ENCODE assay signal across 8 cellular contexts in the genomic region with DNA sequence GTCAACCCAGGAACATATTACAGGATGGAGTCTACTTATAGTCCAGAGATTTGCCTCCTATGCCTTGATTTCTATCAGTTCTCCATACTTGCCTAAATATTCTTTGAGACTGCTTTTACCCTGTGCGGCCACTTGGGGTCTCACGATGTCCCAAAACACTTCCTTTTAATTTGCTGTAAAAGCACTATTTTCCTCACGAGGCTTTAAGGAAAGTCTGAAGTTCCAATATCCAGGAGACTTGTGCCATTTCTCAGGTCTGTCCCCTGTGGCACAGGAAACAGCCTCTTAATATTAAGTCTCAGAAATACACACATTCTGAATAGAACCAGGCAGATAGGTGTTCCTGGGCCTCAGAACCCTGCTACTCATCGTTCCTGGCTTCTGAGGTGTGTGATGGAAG.
DNase-seq lines count a peak whose midpoint lies in the region; ATAC-seq, FAIRE-seq and TF ChIP-seq lines count a peak whose summit lies in the region.

No MANE protein-coding gene starts in this region.

- TF ChIP-seq CTCF in MM.1S (IDR thresholded peaks at IDR 0.05; ENCODE audit: low read length) (peak; percentile 60), ascending aorta (IDR thresholded peaks at IDR 0.05) (peak; percentile 24 to 62 (median 56)), tibial artery (IDR thresholded peaks at IDR 0.05) (peak; percentile 22 to 41)

- H3F3A ChIP-seq in MM.1S (ENCODE audit: insufficient read depth, low read length): peaks cover 9% of the 10 kb centered on the region; the same call in 1 of the 2 replicates

- peak; percentile 93 for FAIRE-seq in islet of Langerhans (lab: Jason Lieb, UNC)

- peak; percentile 55 for ATAC-seq in GM21367 (IDR thresholded peaks at IDR 0.05; ENCODE audit: unreplicated experiment)

- H3K9me3 ChIP-seq in MM.1S (replicated peaks; ENCODE audit: insufficient read depth, low read length) (no peaks in the 10 kb centered on the region), ascending aorta (no peaks in the 10 kb centered on the region), tibial artery (no peaks in the 10 kb centered on the region)

- H3K27ac ChIP-seq in MM.1S (ENCODE audit: low read length) (peak overlapping the region; percentile 51; the same call in 1 of the 2 replicates), ascending aorta (peak overlapping the region in 1 of 2 donors; percentile 47), tibial artery (peak overlapping the region; percentile 45 to 62)

- H3K27me3 ChIP-seq in MM.1S (replicated peaks; ENCODE audit: insufficient read depth, low read length) (no peaks in the 10 kb centered on the region), ascending aorta (no peaks in the 10 kb centered on the region), tibial artery (no peaks in the 10 kb centered on the region)

- peak; percentile 8 for DNase-seq in NCI-H2107 treated with DMSO at 0.1 percent for 48 hours (lab: John Stamatoyannopoulos, UW; ENCODE audit: unreplicated experiment)
- no peak for DNase-seq in NCI-H2107 (lab: John Stamatoyannopoulos, UW)
- DNase-seq in MM.1S: peak; percentile 30
- DNase-seq in ascending aorta (ENCODE audit: low spot score in 2 of 2): no peak
- DNase-seq in tibial artery: peak in 1 of 2 donors; percentile 23
- DNase-seq in DMS153 treated with DMSO at 0.1 percent for 48 hours (lab: John Stamatoyannopoulos, UW; ENCODE audit: unreplicated experiment): no peak

- H3K4me3 ChIP-seq in MM.1S (ENCODE audit: low read length) (no peak overlapping the region), ascending aorta (no peak overlapping the region), tibial artery (no peak overlapping the region)

- no peak overlapping the region for H3K9ac ChIP-seq in MM.1S (ENCODE audit: low read length)

- intact Hi-C loops in ascending aorta (cut with DNase I): loop anchor here (2.0 to 5.0 kb wide), 2 partner anchors 144 to 235 kb away; partner anchors contain the start of gene TMEM164
- intact Hi-C loops in tibial artery (cut with DNase I; ENCODE audit: low total_unique reads): loop anchor here (5.0 kb wide), 1 partner anchor 239 kb away; no protein-coding TSS in a partner anchor

- peak overlapping the region; percentile 22; the same call in 1 of the 2 replicates for H3K4me2 ChIP-seq in MM.1S (ENCODE audit: low read depth, low read length)

- no peaks in the 10 kb centered on the region for H3K9me2 ChIP-seq in MM.1S (replicated peaks; ENCODE audit: insufficient read depth, low read length)

- H3K4me1 ChIP-seq in MM.1S (ENCODE audit: low read length) (peaks cover 25% of the 10 kb centered on the region), ascending aorta (peaks cover 0 to 6% of the 10 kb centered on the region in 2 donors), tibial artery (peaks cover 0 to 41% (median 18%) of the 10 kb centered on the region in 4 donors)

- no peaks in the 10 kb centered on the region for H3K36me3 ChIP-seq in MM.1S (replicated peaks; ENCODE audit: insufficient read depth, low read length)
- no peaks in the 10 kb centered on the region for H3K36me3 ChIP-seq in ascending aorta
- H3K36me3 ChIP-seq in tibial artery: no peaks in the 10 kb centered on the region

- no peaks in the 10 kb centered on the region for H4K20me1 ChIP-seq in MM.1S (ENCODE audit: insufficient read depth, low read length)

- H2AFZ ChIP-seq in MM.1S (ENCODE audit: low read length): no peak overlapping the region

- H3K79me2 ChIP-seq in MM.1S (ENCODE audit: low read length): no peaks in the 10 kb centered on the region

Comparison
In these comparisons a context has a peak if more than half of its experiments do, and no peak if none do; other contexts are left out.
1. DNase-seq: peak in NCI-H2107 treated with DMSO at 0.1 percent for 48 hours (single experiment) and MM.1S (single experiment); none in NCI-H2107 (single experiment), ascending aorta (0 of 2) and DMS153 treated with DMSO at 0.1 percent for 48 hours (single experiment).
2. Peak in every context shown above with its lines, with median percentiles within 50 percentile points of each other: CTCF ChIP-seq.